15 cellular contexts compared by ENCODE assay signal in genomic region chr4:157004279-157005161, GRCh38. TPM values are rescaled to one million over a fixed set of nuclear protein-coding genes. Genes with fewer than 3 reads are reported as not detected.
DNase-seq lines count a peak whose midpoint lies in the region; ATAC-seq and TF ChIP-seq lines count a peak whose summit lies in the region.
"Had no signal": no experiment of that assay in that cellular context is flagged by ENCODE, and none has a peak within 500 bp of the region (broad histone marks: within the 10 kb centered on the region; RNA-seq: fewer than 3 reads in every experiment).

No MANE protein-coding gene starts in this region.

- intact Hi-C loops in vagina (cut with DNase I) = no loop called here

- H3K27ac ChIP-seq in epithelial cell of prostate (peak overlapping the region; percentile 86), vagina (peak overlapping the region; percentile 44)
- H3K27ac ChIP-seq: WERI-Rb-1 had no signal

- H3K27me3 ChIP-seq in vagina = no peaks in the 10 kb centered on the region

- no peaks in the 10 kb centered on the region for H3K9me3 ChIP-seq in vagina

- no peak for TF ChIP-seq POLR2A in vagina (IDR thresholded peaks at IDR 0.05)

- no peak overlapping the region for H3K4me3 ChIP-seq in vagina
- H3K4me3 ChIP-seq: K562 had no signal

- in situ Hi-C loops in SK-MEL-5 (cut with HindIII; ENCODE audit: low pct_unique_long_range_greater_than_20kb, low sequenced_read_pairs) = no loop called here

- no peak for TF ChIP-seq CTCF in vagina (IDR thresholded peaks at IDR 0.05)

- peaks cover 23% of the 10 kb centered on the region for H3K4me1 ChIP-seq in vagina

- ATAC-seq in HG02973 (IDR thresholded peaks at IDR 0.05; ENCODE audit: unreplicated experiment) (no peak), HG02981 (IDR thresholded peaks at IDR 0.05; ENCODE audit: unreplicated experiment) (no peak)
- ATAC-seq: K562; natural killer cell treated with Interleukin-12 subunit alpha and Interleukin-12 subunit beta and Interleukin-15 and Interleukin-18, amount 100 ng/mL, for 72 hours had no signal

- no peaks in the 10 kb centered on the region for H3K36me3 ChIP-seq in vagina
- H3K36me3 ChIP-seq: WERI-Rb-1 had no signal

- DNase-seq in SK-MEL-5 (ENCODE audit: low read depth, low spot score) (peak; percentile 16), epithelial cell of prostate (ENCODE audit: low read depth, low spot score) (no peak), lung microvascular endothelial cell (ENCODE audit: low read depth in 2 of 2) (peak; percentile 66 to 72), vagina (ENCODE audit: extremely low spot score in 2 of 2) (no peak), NK-92 (lab: John Stamatoyannopoulos, UW; ENCODE audit: unreplicated experiment) (no peak)
- DNase-seq: activated CD8-positive, alpha-beta memory T cell treated with anti-CD3 and anti-CD28 coated beads, Interleukin-2, amount 50 U/mL, for 4 hours; endodermal cell; H9; NCI-H2227 treated with DMSO at 0.1 percent for 48 hours; stimulated activated naive CD4-positive, alpha-beta T cell; WERI-Rb-1 had no signal

RNA-seq across cellular contexts. Expression of gene PDGFC, which starts 32.9 kb away (rescaled TPM):
- total RNA-seq in SK-MEL-5 (2014; rRNA removed; shearing (Covaris generic)) = 3.0 and 5.4 TPM in 2 replicates
- 1.5 and 2.1 TPM in 2 replicates for polyA plus RNA-seq in SK-MEL-5 (2015; cell fraction: cytosol; rRNA removed)
- 1.3 and 1.8 TPM in 2 replicates for polyA plus RNA-seq in SK-MEL-5 (2015; cell fraction: nucleus; rRNA removed)
- total RNA-seq in lung microvascular endothelial cell = 15.3 and 38.1 TPM in 2 replicates
- 19.4 TPM for total RNA-seq in vagina
- total RNA-seq: K562; natural killer cell treated with Interleukin-12 subunit alpha and Interleukin-12 subunit beta and Interleukin-15 and Interleukin-18, amount 100 ng/mL, for 72 hours had no signal
- polyA plus RNA-seq: K562 had no signal

Comparison
In these comparisons a context has a peak if more than half of its experiments do, and no peak if none do; other contexts are left out.
1. DNase-seq: peak in SK-MEL-5 (single experiment) and lung microvascular endothelial cell (2 of 2); none in epithelial cell of prostate (single experiment), vagina (0 of 2) and NK-92 (single experiment).